Comparison of ENCODE assay signal across 11 cellular contexts in the genomic region with DNA sequence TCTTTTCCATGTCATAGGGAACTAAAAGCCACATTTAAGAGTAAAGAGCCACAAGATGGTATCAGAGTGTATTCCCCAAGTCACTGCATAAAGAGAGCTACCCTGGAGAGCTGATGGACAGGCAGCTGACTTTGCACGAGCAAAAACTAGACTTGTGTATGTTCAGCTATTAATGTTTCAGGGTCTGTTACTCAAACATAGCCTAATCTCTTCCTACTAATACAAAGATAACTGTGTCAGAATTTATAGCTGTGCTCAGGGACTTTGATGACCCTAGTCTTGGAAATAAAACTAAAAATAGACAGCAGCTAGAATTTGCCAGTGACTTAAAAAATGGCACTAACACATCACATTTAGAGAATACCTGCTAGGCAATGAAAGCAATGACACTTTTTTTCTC. TPM values are rescaled to one million over a fixed set of nuclear protein-coding genes. Genes with fewer than 3 reads are reported as not detected.
"Had no signal": no experiment of that assay in that cellular context is flagged by ENCODE, and none has a peak within 500 bp of the region (broad histone marks: within the 10 kb centered on the region; RNA-seq: fewer than 3 reads in every experiment).

No MANE protein-coding gene starts in this region.

- H3K36me3 ChIP-seq: HAP-1 had no signal

- H3K4me1 ChIP-seq: HAP-1 had no signal

- ATAC-seq: HCT116, HepG2 had no signal

- H3K27ac ChIP-seq: GM23248, HL-60 had no signal

- H3K4me3 ChIP-seq: GM23248, HAP-1 had no signal

- H3K9me3 ChIP-seq: HAP-1 had no signal

- DNase-seq: GM23248, GOT3, H7, HFFc6 had no signal

RNA-seq across cellular contexts. Expression of a gene that starts 45.5 kb away (rescaled TPM):
- total RNA-seq: GM23248, H4, HepG2, HFFc6, HT1080 had no signal
- polyA plus RNA-seq: GM23248, HepG2, IgD-negative memory B cell had no signal
